ENCODE assay signal across 23 cellular contexts in the genomic region with DNA sequence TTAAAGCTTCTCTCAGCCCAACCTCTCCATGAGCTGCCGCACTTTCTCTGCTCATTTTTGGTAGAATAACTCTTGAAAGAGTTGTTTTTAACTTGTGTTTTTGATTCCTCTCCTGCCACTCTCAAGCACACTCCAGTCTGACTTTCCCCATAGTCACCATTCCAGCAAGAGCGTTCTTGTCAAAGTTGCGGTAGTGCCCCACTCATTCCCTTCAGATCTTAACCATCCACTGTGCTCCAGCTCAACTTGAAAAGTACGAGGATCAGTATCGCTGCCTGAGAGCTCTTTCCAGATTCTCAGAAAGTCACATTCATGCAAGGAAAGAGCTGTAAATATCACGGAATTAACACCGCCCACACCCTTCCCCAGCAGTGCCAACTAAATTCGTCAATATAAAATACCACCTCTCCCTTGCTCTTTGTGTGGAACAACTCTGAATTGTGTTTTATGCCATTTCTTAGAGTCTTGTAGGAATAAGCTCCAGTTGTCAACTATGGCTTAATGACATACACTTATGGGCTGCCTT. TPM values are rescaled to one million over a fixed set of nuclear protein-coding genes. Genes with fewer than 3 reads are reported as not detected.
"Had no signal": no experiment of that assay in that cellular context is flagged by ENCODE, and none has a peak within 500 bp of the region (broad histone marks: within the 10 kb centered on the region; RNA-seq: fewer than 3 reads in every experiment).

No MANE protein-coding gene starts in this region.

- H3K27ac ChIP-seq: coronary artery, neutrophil, ovary, suprapubic skin, tibial nerve, upper lobe of right lung, vagina had no signal

- H3K4me1 ChIP-seq: suprapubic skin, tibial nerve, upper lobe of right lung, vagina had no signal

- H3K4me3 ChIP-seq: coronary artery, lung, mucosa of descending colon, ovary, suprapubic skin, tibial nerve, upper lobe of right lung, vagina had no signal

- H3K27me3 ChIP-seq: neutrophil, ovary, suprapubic skin, tibial nerve, upper lobe of right lung, vagina had no signal

- H3K36me3 ChIP-seq: neutrophil, ovary, suprapubic skin, tibial nerve, upper lobe of right lung, vagina had no signal

- ATAC-seq: left ventricle myocardium superior; mucosa of descending colon; naive thymus-derived CD8-positive, alpha-beta T cell; right cardiac atrium; upper lobe of right lung had no signal

- FAIRE-seq: frontal cortex, kidney, small intestine had no signal

- DNase-seq: effector CD4-positive, alpha-beta T cell; immature natural killer cell; kidney; left cardiac atrium; left ventricle myocardium superior; mesendoderm; mucosa of descending colon; naive thymus-derived CD8-positive, alpha-beta T cell; ovary; right cardiac atrium; small intestine; stimulated activated CD4-positive, alpha-beta T cell treated with anti-CD3 and anti-CD28 coated beads, Interleukin-12 subunit alpha, Interleukin-12 subunit beta, amount 100 ng/mL, for 4 hours; stimulated activated CD4-positive, alpha-beta T cell treated with anti-CD3 and anti-CD28 coated beads, Interleukin-2, amount 100 ng/mL, for 48 hours; stimulated activated naive CD4-positive, alpha-beta T cell treated with Interleukin-2 at 50 U/mL for 16 hours; upper lobe of right lung had no signal

- H3K9me3 ChIP-seq: mucosa of descending colon, neutrophil, ovary, suprapubic skin, tibial nerve, upper lobe of right lung, vagina had no signal

RNA-seq across cellular contexts. Expression of gene IL15, which starts 59.7 kb away (rescaled TPM):
- polyA plus RNA-seq: neural cell had no signal
